In genomic region chr11:20640401-20640800, GRCh38 we compare ENCODE assay signal across 11 cellular contexts. TPM values are rescaled to one million over a fixed set of nuclear protein-coding genes. Genes with fewer than 3 reads are reported as not detected.
"Had no signal": no experiment of that assay in that cellular context is flagged by ENCODE, and none has a peak within 500 bp of the region (broad histone marks: within the 10 kb centered on the region; RNA-seq: fewer than 3 reads in every experiment).

No MANE protein-coding gene starts in this region.

- H3K4me2 ChIP-seq: GM23338 had no signal

- H3K9me3 ChIP-seq: HAP-1 had no signal

- H3K36me3 ChIP-seq: HAP-1 had no signal

- H3K4me3 Mint-ChIP-seq: GM23338, H9, HFFc6 had no signal

- H3K4me3 ChIP-seq: GM23248, GM23338, HAP-1 had no signal

- ATAC-seq: GM23338, HCT116 had no signal

- H3K4me1 ChIP-seq: HAP-1 had no signal

- H2AFZ ChIP-seq: GM23248, GM23338 had no signal

- H3K27ac ChIP-seq: GM23248 had no signal

- DNase-seq: GM23248, GOT3, H7, H9, HCEC 1CT, HFFc6 had no signal

- H3K27ac Mint-ChIP-seq: GM23338, H9, HFFc6 had no signal

- H3K9ac ChIP-seq: GM23248 had no signal

- H3K9me3 Mint-ChIP-seq: GM23338, HFFc6 had no signal

RNA-seq across cellular contexts. Expression of gene NELL1, which starts 29.0 kb away (rescaled TPM):
- total RNA-seq: GM23248, H1, HFFc6 had no signal

RNA-seq across cellular contexts. Expression of gene SLC6A5, which starts 41.0 kb away (rescaled TPM):
- total RNA-seq: GM23248, GM23338, H1, H4, H7, H9, HFFc6 had no signal
